Comparison of ENCODE assay signal across 7 cellular contexts in genomic region chr7:32941996-32942782, GRCh38. TPM values are rescaled to one million over a fixed set of nuclear protein-coding genes. Genes with fewer than 3 reads are reported as not detected.
DNase-seq lines count a peak whose midpoint lies in the region; ATAC-seq and TF ChIP-seq lines count a peak whose summit lies in the region.

No MANE protein-coding gene starts in this region.

- ATAC-seq in GM18508 (IDR thresholded peaks at IDR 0.05; ENCODE audit: insufficient read depth, unreplicated experiment) (peak; percentile 41), HG02759 (IDR thresholded peaks at IDR 0.05; ENCODE audit: unreplicated experiment) (peak; percentile 79), activated B cell treated with CpG ODN at 0.5 μM for 24 hours (ENCODE audit: low read depth) (peak; percentile 82)

- peaks cover 23% of the 10 kb centered on the region for H3K4me1 Mint-ChIP-seq in activated B cell treated with CpG ODN at 0.5 μM for 24 hours

- peak overlapping the region; percentile 90 for H3K27ac ChIP-seq in layer of hippocampus (ENCODE audit: low read depth, low read length)

- H3K27me3 ChIP-seq in layer of hippocampus (ENCODE audit: control insufficient read depth, insufficient read depth, low read length) = no peaks in the 10 kb centered on the region

- H3K4me3 Mint-ChIP-seq in activated B cell treated with CpG ODN at 0.5 μM for 24 hours = peak overlapping the region; percentile 92

- peaks cover 2% of the 10 kb centered on the region for H3K9me3 Mint-ChIP-seq in activated B cell treated with CpG ODN at 0.5 μM for 24 hours

- H3K27me3 Mint-ChIP-seq in activated B cell treated with CpG ODN at 0.5 μM for 24 hours = no peaks in the 10 kb centered on the region

- POLR2A ChIA-PET in activated B cell treated with CpG ODN at 0.5 μM for 24 hours (lab: Charles Lee) = interaction anchor here (1.0 to 3.3 kb wide), 6 partner anchors 13 to 166 kb away, joined by 3 to 35 read pairs (median 9); partner anchors contain the start of gene KBTBD2

- peak overlapping the region; percentile 84 for H3K27ac Mint-ChIP-seq in activated B cell treated with CpG ODN at 0.5 μM for 24 hours

- intact Hi-C loops in activated B cell treated with CpG ODN at 0.5 μM for 24 hours (cut with micrococcal nuclease) = loop anchor here (1.0 to 5.0 kb wide), 4 partner anchors 35 to 249 kb away; no protein-coding TSS in a partner anchor

- DNase-seq in NCI-H2029 (lab: John Stamatoyannopoulos, UW) = peak; percentile 38
- DNase-seq in activated B cell treated with CpG ODN at 0.5 μM for 24 hours = no peak
- peak; percentile 53 for DNase-seq in cerebellum (ENCODE audit: low spot score)
- DNase-seq in stimulated activated CD4-positive, alpha-beta T cell treated with anti-CD3 and anti-CD28 coated beads, Interleukin-2, amount 100 ng/mL, for 24 hours = peak; percentile 59 to 67

- no peaks in the 10 kb centered on the region for H3K36me3 Mint-ChIP-seq in activated B cell treated with CpG ODN at 0.5 μM for 24 hours (ENCODE audit: low read depth)

- CTCF ChIA-PET in activated B cell treated with CpG ODN at 0.5 μM for 24 hours (lab: Charles Lee) = interaction anchor here (0.7 to 5.3 kb wide), 12 partner anchors 16 to 177 kb away, joined by 3 to 74 read pairs (median 4); no protein-coding TSS in a partner anchor

- no peak for TF ChIP-seq CTCF in activated B cell treated with CpG ODN at 0.5 μM for 24 hours (IDR thresholded peaks at IDR 0.05)

RNA-seq across cellular contexts. Expression of gene FKBP9, which starts 15.1 kb away (rescaled TPM):
- total RNA-seq in activated B cell treated with CpG ODN at 0.5 μM for 24 hours (0.51 and 0.69 TPM in 2 replicates), cerebellum (30.4 TPM)

RNA-seq across cellular contexts. Expression of gene KBTBD2, which starts 50.6 kb away (rescaled TPM):
- total RNA-seq in activated B cell treated with CpG ODN at 0.5 μM for 24 hours (35.2 and 39.7 TPM in 2 replicates), cerebellum (66.1 TPM)

Comparison
In these comparisons a context has a peak if more than half of its experiments do, and no peak if none do; other contexts are left out.
1. RNA of gene FKBP9, which starts 15.1 kb away (total RNA-seq): 30.4 TPM in cerebellum (single experiment); 0.51 to 0.69 TPM in activated B cell treated with CpG ODN at 0.5 μM for 24 hours; every median in the first group is over 10 times any median in the second.
2. Peak in every context shown above with its lines, with median percentiles within 50 percentile points of each other: ATAC-seq.